Comparison of ENCODE assay signal across 1 cellular context in the genomic region with DNA sequence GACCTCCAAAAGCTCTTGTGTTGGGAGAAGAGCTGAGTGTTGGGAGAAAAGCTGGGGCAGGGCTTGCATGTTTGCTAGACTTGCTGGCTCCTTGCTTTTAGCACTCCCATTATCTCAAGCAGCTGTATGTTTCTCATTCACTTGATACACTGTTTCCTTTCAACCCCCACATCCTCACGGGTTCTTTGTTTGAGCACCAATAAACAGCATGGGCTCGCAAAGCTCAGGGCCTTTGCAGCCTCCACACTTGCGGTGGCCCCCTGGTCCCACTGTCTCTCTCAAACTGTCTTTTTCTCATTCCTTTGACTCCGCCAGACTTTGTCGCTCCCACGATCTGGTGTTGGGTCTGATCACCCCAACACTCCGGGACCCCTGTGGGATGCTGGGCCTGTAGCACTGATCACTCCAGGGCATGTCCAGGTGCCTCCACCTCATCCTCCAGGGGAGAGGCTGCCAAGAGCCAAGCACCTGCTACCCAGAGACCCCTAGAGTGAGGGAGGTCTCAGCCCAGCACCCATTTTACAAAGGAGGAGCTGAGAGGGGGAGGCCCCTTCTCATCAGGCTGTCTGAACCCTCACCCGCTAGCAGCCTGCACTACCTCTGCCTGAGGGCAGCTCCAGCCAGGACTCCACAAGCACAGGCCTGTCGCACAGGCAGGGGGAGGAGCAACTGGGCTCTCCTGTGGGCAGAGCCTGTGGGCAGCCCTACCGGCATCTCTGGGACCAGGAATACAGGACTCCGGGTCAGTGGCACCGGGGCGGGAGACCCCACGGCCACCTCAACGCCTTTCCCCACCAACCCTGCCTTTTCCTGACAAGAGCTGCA.
TF ChIP-seq lines count a peak whose summit lies in the region.

No MANE protein-coding gene starts in this region.

TF ChIP-seq in HEK293, 187 proteins besides CTCF, POLR2A, EP300 and RAD21:
- TF ChIP-seq SCRT1 (tag by site-specific recombination; IDR thresholded peaks at IDR 0.05; ENCODE audit: borderline replicate concordance) (no peak), ZNF311 (tag by site-specific recombination; IDR thresholded peaks at IDR 0.05; ENCODE audit: borderline replicate concordance) (no peak), ZFHX2 (tag by site-specific recombination; conservative IDR thresholded peaks at IDR 0.05) (0 out of 2 replicates have a peak, but pooled peaks have one; percentile 10), ATF2 (tag by site-specific recombination; IDR thresholded peaks at IDR 0.05; ENCODE audit: low read depth) (no peak), ZNF202 (tag by site-specific recombination; IDR thresholded peaks at IDR 0.05; ENCODE audit: borderline replicate concordance) (no peak), PRDM10 (tag by site-specific recombination; IDR thresholded peaks at IDR 0.05) (no peak), ZNF521 (tag by site-specific recombination; IDR thresholded peaks at IDR 0.05) (no peak), TRIM28 (IDR thresholded peaks at IDR 0.05; ENCODE audit: borderline replicate concordance, low read length) (peak; percentile 52; the same call in 1 of the 2 replicates)
